2 cellular contexts compared by ENCODE assay signal in genomic region chr16:21203155-21203797, GRCh38.
A peak's percentile ranks its signal among the peaks of the same experiment; 100 is the strongest.
TF ChIP-seq lines count a peak whose summit lies in the region.

No MANE protein-coding gene starts in this region.

TF ChIP-seq in K562, 482 proteins besides CTCF, POLR2A, EP300 and RAD21 (continues in another document):
- no peak for TF ChIP-seq THAP12 (CRISPR knock-in tag; IDR thresholded peaks at IDR 0.05)
- peak in 1 of 2 experiments; percentile 67; a peak in 2 of 4 replicates for TF ChIP-seq RCOR1 (IDR thresholded peaks at IDR 0.05; ENCODE audit: borderline replicate concordance in 1 of 2, low read depth in 2 of 2, low read length in 2 of 2)
- TF ChIP-seq MAFK (IDR thresholded peaks at IDR 0.05; ENCODE audit: low read length), result no peak
- TF ChIP-seq POLR2H (tag; IDR thresholded peaks at IDR 0.05; ENCODE audit: low read depth), result no peak
- TF ChIP-seq JUN (IDR thresholded peaks at IDR 0.05; ENCODE audit: borderline replicate concordance, low read depth, low read length), result no peak
- no peak for TF ChIP-seq JUN (CRISPR knock-in tag; IDR thresholded peaks at IDR 0.05; ENCODE audit: borderline replicate concordance)
- TF ChIP-seq STAG1 (CRISPR knock-in tag; IDR thresholded peaks at IDR 0.05; ENCODE audit: borderline replicate concordance), result no peak
- no peak for TF ChIP-seq ZNF609 (CRISPR knock-in tag; IDR thresholded peaks at IDR 0.05; ENCODE audit: borderline replicate concordance)
- TF ChIP-seq ZNF707 (CRISPR knock-in tag; conservative IDR thresholded peaks at IDR 0.05), result no peak
- no peak for TF ChIP-seq GATA2 (CRISPR knock-in tag; IDR thresholded peaks at IDR 0.05)
- no peak for TF ChIP-seq TARDBP (IDR thresholded peaks at IDR 0.05)
- TF ChIP-seq ZNF449 (CRISPR knock-in tag; IDR thresholded peaks at IDR 0.05), result no peak
- no peak for TF ChIP-seq NR2F6 (CRISPR knock-in tag; IDR thresholded peaks at IDR 0.05)
- no peak for TF ChIP-seq ZNF561 (CRISPR knock-in tag; conservative IDR thresholded peaks at IDR 0.05)
- TF ChIP-seq MEIS2 (IDR thresholded peaks at IDR 0.05; ENCODE audit: partially characterized antibody), result peak; percentile 85
- no peak for TF ChIP-seq NFE2L1 (tag; IDR thresholded peaks at IDR 0.05; ENCODE audit: borderline replicate concordance, low read depth)
- TF ChIP-seq CXXC5 (CRISPR knock-in tag; IDR thresholded peaks at IDR 0.05), result no peak
- no peak for TF ChIP-seq ZBTB12 (CRISPR knock-in tag; IDR thresholded peaks at IDR 0.05)

TF ChIP-seq in HepG2, 621 proteins besides CTCF, POLR2A, EP300 and RAD21:
- TF ChIP-seq ATF7-NPFF (CRISPR knock-in tag; IDR thresholded peaks at IDR 0.05; ENCODE audit: low read depth) (no peak), CHCHD3 (CRISPR knock-in tag; IDR thresholded peaks at IDR 0.05) (no peak), ARID4A (CRISPR knock-in tag; IDR thresholded peaks at IDR 0.05; ENCODE audit: borderline replicate concordance) (no peak), JUNB (CRISPR knock-in tag; IDR thresholded peaks at IDR 0.05; ENCODE audit: borderline replicate concordance) (no peak), SSRP1 (CRISPR knock-in tag; IDR thresholded peaks at IDR 0.05) (no peak), TAF15 (IDR thresholded peaks at IDR 0.05; ENCODE audit: low read depth, low read length, poor library complexity, severe bottlenecking) (no peak), ZGPAT (CRISPR knock-in tag; IDR thresholded peaks at IDR 0.05) (no peak), GMEB1 (CRISPR knock-in tag; IDR thresholded peaks at IDR 0.05; ENCODE audit: borderline replicate concordance) (no peak), CEBPB (IDR thresholded peaks at IDR 0.05; ENCODE audit: borderline replicate concordance, low read depth, low read length) (peak; percentile 71), ZNF101 (CRISPR knock-in tag; IDR thresholded peaks at IDR 0.05; ENCODE audit: borderline replicate concordance, low read depth) (no peak), THYN1 (CRISPR knock-in tag; IDR thresholded peaks at IDR 0.05; ENCODE audit: borderline replicate concordance, low read depth) (no peak), ARNT2 (CRISPR knock-in tag; IDR thresholded peaks at IDR 0.05; ENCODE audit: low read depth) (no peak), ZNF704 (CRISPR knock-in tag; IDR thresholded peaks at IDR 0.05; ENCODE audit: borderline replicate concordance) (no peak), PCBP1 (IDR thresholded peaks at IDR 0.05; ENCODE audit: borderline replicate concordance, low read depth, low read length) (no peak), EZH2 (conservative IDR thresholded peaks at IDR 0.05; ENCODE audit: low read depth, low read length) (no peak), CEBPG (CRISPR knock-in tag; IDR thresholded peaks at IDR 0.05) (0 out of 2 replicates have a peak, but pooled peaks have one; percentile 5), GZF1 (CRISPR knock-in tag; IDR thresholded peaks at IDR 0.05) (no peak)
